ENCODE assay signal across 1 cellular context in the genomic region with DNA sequence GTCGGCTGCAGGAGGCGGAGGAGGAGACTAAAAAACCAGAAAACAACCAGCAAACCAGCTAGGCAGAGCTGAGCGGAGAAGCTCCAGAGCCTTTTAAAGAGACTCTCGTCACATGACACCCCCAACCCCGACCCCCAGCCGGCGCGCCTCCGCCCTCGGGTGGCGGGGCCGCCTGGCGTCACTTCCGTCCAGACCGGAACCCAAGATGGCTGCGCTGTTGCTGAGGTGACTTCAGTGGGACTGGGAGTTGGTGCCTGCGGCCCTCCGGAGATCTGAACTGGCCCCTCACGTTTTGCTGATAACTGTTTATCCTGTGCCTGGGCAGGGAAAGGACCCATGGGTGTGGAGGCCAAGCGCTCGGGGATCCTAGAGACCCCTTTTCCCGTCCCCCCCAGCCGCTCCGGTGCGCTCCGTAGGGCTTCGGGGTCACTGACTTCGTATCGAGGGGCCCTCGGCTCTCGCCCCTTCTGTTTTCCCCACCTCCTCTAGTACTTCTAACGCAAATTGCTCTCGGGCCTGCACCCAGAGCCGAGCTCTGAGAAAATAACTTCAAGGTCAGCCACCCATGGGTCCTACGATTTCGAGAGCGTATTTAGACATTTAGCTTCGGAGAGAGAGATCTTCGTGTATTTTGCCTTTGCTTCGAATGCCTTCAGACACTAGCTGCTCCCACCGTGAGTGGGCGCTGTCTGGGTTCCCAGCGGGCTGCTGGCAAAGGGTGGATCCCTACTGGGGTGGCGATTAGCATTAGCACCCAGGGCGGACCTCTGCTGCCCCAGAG.
TF ChIP-seq lines count a peak whose summit lies in the region.

A gene with protein sequence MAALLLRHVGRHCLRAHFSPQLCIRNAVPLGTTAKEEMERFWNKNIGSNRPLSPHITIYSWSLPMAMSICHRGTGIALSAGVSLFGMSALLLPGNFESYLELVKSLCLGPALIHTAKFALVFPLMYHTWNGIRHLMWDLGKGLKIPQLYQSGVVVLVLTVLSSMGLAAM (plus strand): TSS at position 181 of the 781 bp plus-strand sequence. CDS start 25 bp downstream, at position 206.

TF ChIP-seq in HepG2, 621 proteins besides CTCF, POLR2A, EP300 and RAD21 (continued from another document and continues in another):
- TF ChIP-seq, protein P1, sequence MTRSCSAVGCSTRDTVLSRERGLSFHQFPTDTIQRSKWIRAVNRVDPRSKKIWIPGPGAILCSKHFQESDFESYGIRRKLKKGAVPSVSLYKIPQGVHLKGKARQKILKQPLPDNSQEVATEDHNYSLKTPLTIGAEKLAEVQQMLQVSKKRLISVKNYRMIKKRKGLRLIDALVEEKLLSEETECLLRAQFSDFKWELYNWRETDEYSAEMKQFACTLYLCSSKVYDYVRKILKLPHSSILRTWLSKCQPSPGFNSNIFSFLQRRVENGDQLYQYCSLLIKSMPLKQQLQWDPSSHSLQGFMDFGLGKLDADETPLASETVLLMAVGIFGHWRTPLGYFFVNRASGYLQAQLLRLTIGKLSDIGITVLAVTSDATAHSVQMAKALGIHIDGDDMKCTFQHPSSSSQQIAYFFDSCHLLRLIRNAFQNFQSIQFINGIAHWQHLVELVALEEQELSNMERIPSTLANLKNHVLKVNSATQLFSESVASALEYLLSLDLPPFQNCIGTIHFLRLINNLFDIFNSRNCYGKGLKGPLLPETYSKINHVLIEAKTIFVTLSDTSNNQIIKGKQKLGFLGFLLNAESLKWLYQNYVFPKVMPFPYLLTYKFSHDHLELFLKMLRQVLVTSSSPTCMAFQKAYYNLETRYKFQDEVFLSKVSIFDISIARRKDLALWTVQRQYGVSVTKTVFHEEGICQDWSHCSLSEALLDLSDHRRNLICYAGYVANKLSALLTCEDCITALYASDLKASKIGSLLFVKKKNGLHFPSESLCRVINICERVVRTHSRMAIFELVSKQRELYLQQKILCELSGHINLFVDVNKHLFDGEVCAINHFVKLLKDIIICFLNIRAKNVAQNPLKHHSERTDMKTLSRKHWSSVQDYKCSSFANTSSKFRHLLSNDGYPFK (CRISPR knock-in tag; IDR thresholded peaks at IDR 0.05; ENCODE audit: borderline replicate concordance) = peak; percentile 59; the same call in 1 of the 2 replicates
- TF ChIP-seq DNMT1 (CRISPR knock-in tag; IDR thresholded peaks at IDR 0.05) = no peak
- no peak for TF ChIP-seq TRAFD1 (CRISPR knock-in tag; IDR thresholded peaks at IDR 0.05; ENCODE audit: borderline replicate concordance)
- no peak for TF ChIP-seq SSRP1 (CRISPR knock-in tag; IDR thresholded peaks at IDR 0.05)
- peak; percentile 34; the same call in 1 of the 2 replicates for TF ChIP-seq MED1 (CRISPR knock-in tag; IDR thresholded peaks at IDR 0.05)
- TF ChIP-seq PPARG (CRISPR knock-in tag; conservative IDR thresholded peaks at IDR 0.05) = 0 out of 2 replicates have a peak, but pooled peaks have one; percentile 48
- peak; percentile 30 for TF ChIP-seq U2AF1 (optimal IDR thresholded peaks at IDR 0.05; ENCODE audit: low read depth, low read length)
- peak; percentile 18; the same call in 1 of the 2 replicates for TF ChIP-seq ZNF333 (CRISPR knock-in tag; IDR thresholded peaks at IDR 0.05; ENCODE audit: borderline replicate concordance)
- TF ChIP-seq RORA (CRISPR knock-in tag; IDR thresholded peaks at IDR 0.05) = 0 out of 2 replicates have a peak, but pooled peaks have one; percentile 26
- no peak for TF ChIP-seq ZFP82 (CRISPR knock-in tag; IDR thresholded peaks at IDR 0.05; ENCODE audit: borderline replicate concordance)
- no peak for TF ChIP-seq CHCHD3 (CRISPR knock-in tag; IDR thresholded peaks at IDR 0.05)
- no peak for TF ChIP-seq ZBTB20 (CRISPR knock-in tag; IDR thresholded peaks at IDR 0.05; ENCODE audit: borderline replicate concordance, low read depth)
- TF ChIP-seq ZNF850 (CRISPR knock-in tag; conservative IDR thresholded peaks at IDR 0.05) = no peak
- no peak for TF ChIP-seq THYN1 (CRISPR knock-in tag; IDR thresholded peaks at IDR 0.05; ENCODE audit: borderline replicate concordance, low read depth)
- no peak for TF ChIP-seq ZNF3 (CRISPR knock-in tag; IDR thresholded peaks at IDR 0.05)
- TF ChIP-seq PRPF4 (IDR thresholded peaks at IDR 0.05; ENCODE audit: low read depth, low read length, poor library complexity, severe bottlenecking) = no peak
- TF ChIP-seq MTF1 (CRISPR knock-in tag; IDR thresholded peaks at IDR 0.05) = no peak
- TF ChIP-seq RBM39 (IDR thresholded peaks at IDR 0.05; ENCODE audit: low read depth, low read length, poor library complexity, severe bottlenecking) = peak; percentile 56
- TF ChIP-seq RERE (CRISPR knock-in tag; IDR thresholded peaks at IDR 0.05; ENCODE audit: low read depth) = no peak
- TF ChIP-seq PAWR (CRISPR knock-in tag; IDR thresholded peaks at IDR 0.05; ENCODE audit: borderline replicate concordance) = no peak
- no peak for TF ChIP-seq MZF1 (CRISPR knock-in tag; IDR thresholded peaks at IDR 0.05; ENCODE audit: borderline replicate concordance)
- TF ChIP-seq IRF2 (CRISPR knock-in tag; IDR thresholded peaks at IDR 0.05) = no peak
- TF ChIP-seq NONO (IDR thresholded peaks at IDR 0.05) = no peak
- TF ChIP-seq NONO (CRISPR knock-in tag; conservative IDR thresholded peaks at IDR 0.05) = peak; percentile 74; the same call in 1 of the 2 replicates
- no peak for TF ChIP-seq ZNF383 (CRISPR knock-in tag; IDR thresholded peaks at IDR 0.05; ENCODE audit: borderline replicate concordance)
- TF ChIP-seq, protein P2, sequence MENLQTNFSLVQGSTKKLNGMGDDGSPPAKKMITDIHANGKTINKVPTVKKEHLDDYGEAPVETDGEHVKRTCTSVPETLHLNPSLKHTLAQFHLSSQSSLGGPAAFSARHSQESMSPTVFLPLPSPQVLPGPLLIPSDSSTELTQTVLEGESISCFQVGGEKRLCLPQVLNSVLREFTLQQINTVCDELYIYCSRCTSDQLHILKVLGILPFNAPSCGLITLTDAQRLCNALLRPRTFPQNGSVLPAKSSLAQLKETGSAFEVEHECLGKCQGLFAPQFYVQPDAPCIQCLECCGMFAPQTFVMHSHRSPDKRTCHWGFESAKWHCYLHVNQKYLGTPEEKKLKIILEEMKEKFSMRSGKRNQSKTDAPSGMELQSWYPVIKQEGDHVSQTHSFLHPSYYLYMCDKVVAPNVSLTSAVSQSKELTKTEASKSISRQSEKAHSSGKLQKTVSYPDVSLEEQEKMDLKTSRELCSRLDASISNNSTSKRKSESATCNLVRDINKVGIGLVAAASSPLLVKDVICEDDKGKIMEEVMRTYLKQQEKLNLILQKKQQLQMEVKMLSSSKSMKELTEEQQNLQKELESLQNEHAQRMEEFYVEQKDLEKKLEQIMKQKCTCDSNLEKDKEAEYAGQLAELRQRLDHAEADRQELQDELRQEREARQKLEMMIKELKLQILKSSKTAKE (CRISPR knock-in tag; IDR thresholded peaks at IDR 0.05; ENCODE audit: borderline replicate concordance) = no peak
- TF ChIP-seq, protein P3, sequence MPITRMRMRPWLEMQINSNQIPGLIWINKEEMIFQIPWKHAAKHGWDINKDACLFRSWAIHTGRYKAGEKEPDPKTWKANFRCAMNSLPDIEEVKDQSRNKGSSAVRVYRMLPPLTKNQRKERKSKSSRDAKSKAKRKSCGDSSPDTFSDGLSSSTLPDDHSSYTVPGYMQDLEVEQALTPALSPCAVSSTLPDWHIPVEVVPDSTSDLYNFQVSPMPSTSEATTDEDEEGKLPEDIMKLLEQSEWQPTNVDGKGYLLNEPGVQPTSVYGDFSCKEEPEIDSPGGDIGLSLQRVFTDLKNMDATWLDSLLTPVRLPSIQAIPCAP (CRISPR knock-in tag; IDR thresholded peaks at IDR 0.05; ENCODE audit: low read depth) = no peak
- TF ChIP-seq TFE3 (CRISPR knock-in tag; IDR thresholded peaks at IDR 0.05) = peak; percentile 94
- no peak for TF ChIP-seq NRL (CRISPR knock-in tag; IDR thresholded peaks at IDR 0.05; ENCODE audit: borderline replicate concordance)
- no peak for TF ChIP-seq ZBTB49 (CRISPR knock-in tag; IDR thresholded peaks at IDR 0.05; ENCODE audit: borderline replicate concordance)
- peak; percentile 20; the same call in 1 of the 2 replicates for TF ChIP-seq MYC (CRISPR knock-in tag; IDR thresholded peaks at IDR 0.05; ENCODE audit: borderline replicate concordance)
- TF ChIP-seq, protein P4, sequence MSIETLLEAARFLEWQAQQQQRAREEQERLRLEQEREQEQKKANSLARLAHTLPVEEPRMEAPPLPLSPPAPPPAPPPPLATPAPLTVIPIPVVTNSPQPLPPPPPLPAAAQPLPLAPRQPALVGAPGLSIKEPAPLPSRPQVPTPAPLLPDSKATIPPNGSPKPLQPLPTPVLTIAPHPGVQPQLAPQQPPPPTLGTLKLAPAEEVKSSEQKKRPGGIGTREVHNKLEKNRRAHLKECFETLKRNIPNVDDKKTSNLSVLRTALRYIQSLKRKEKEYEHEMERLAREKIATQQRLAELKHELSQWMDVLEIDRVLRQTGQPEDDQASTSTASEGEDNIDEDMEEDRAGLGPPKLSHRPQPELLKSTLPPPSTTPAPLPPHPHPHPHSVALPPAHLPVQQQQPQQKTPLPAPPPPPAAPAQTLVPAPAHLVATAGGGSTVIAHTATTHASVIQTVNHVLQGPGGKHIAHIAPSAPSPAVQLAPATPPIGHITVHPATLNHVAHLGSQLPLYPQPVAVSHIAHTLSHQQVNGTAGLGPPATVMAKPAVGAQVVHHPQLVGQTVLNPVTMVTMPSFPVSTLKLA (IDR thresholded peaks at IDR 0.05) = no peak
- TF ChIP-seq CCAR2 (optimal IDR thresholded peaks at IDR 0.05; ENCODE audit: low read depth, low read length) = no peak
- TF ChIP-seq ZBTB1 (CRISPR knock-in tag; IDR thresholded peaks at IDR 0.05; ENCODE audit: borderline replicate concordance) = peak; percentile 36; the same call in 1 of the 2 replicates
